ENCODE assay signal across 8 cellular contexts in the genomic region with DNA sequence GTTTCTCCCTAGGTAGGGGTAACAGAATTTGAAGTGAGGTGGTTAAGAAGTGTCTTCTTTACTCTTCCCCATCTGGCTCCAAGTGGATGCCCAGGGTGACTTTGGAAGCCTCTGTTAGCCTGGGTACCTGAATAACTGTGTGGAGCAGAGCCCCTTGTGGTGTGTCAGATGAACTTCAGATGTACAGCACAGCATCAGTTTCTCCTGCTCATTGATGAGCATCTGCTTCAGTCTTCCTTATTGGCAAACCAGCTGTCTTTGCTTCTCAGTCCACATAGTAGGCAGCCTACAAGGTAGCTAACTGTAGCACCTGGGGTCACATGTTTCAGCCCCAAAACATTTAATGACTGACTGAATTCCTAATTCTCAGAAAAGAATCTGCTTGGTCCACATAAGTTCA. TPM values are rescaled to one million over a fixed set of nuclear protein-coding genes. Genes with fewer than 3 reads are reported as not detected.
DNase-seq lines count a peak whose midpoint lies in the region; ATAC-seq and TF ChIP-seq lines count a peak whose summit lies in the region.

No MANE protein-coding gene starts in this region.

- TF ChIP-seq EP300 in ovary (IDR thresholded peaks at IDR 0.05): no peak

- H3K27ac ChIP-seq in left ventricle myocardium inferior (replicated peaks): no peak overlapping the region
- no peak overlapping the region for H3K27ac ChIP-seq in right atrium auricular region
- H3K27ac ChIP-seq in Panc1 (ENCODE audit: low read length): no peak overlapping the region
- no peak overlapping the region for H3K27ac ChIP-seq in ovary

- ATAC-seq in HG02759 (IDR thresholded peaks at IDR 0.05; ENCODE audit: unreplicated experiment) (peak; percentile 75), Panc1 (peak; percentile 77; the same call in 1 of the 2 replicates), GM21360 (IDR thresholded peaks at IDR 0.05; ENCODE audit: unreplicated experiment) (no peak)

- no peaks in the 10 kb centered on the region for H3K4me1 ChIP-seq in left ventricle myocardium inferior
- no peaks in the 10 kb centered on the region for H3K4me1 ChIP-seq in right atrium auricular region
- H3K4me1 ChIP-seq in Panc1 (ENCODE audit: control insufficient read depth, insufficient read depth, low read length): no peaks in the 10 kb centered on the region
- H3K4me1 ChIP-seq in ovary (ENCODE audit: insufficient read depth): no peaks in the 10 kb centered on the region

- CTCF ChIA-PET in Panc1 (lab: Charles Lee): no interaction called here

- no peak for TF ChIP-seq POLR2A in ovary (IDR thresholded peaks at IDR 0.05)

- H3K36me3 ChIP-seq in left ventricle myocardium inferior: no peaks in the 10 kb centered on the region
- H3K36me3 ChIP-seq in right atrium auricular region: no peaks in the 10 kb centered on the region
- H3K36me3 ChIP-seq in Panc1 (ENCODE audit: control insufficient read depth, insufficient read depth, low read length): no peaks in the 10 kb centered on the region
- H3K36me3 ChIP-seq in ovary: no peaks in the 10 kb centered on the region

- intact Hi-C loops in left ventricle myocardium inferior (cut with micrococcal nuclease) (no loop called here), Panc1 (cut with micrococcal nuclease; ENCODE audit: unreplicated experiment) (no loop called here), ovary (cut with DNase I) (no loop called here)

- peaks cover 7% of the 10 kb centered on the region for H3K9me3 ChIP-seq in left ventricle myocardium inferior (replicated peaks)
- H3K9me3 ChIP-seq in right atrium auricular region: no peaks in the 10 kb centered on the region
- no peaks in the 10 kb centered on the region for H3K9me3 ChIP-seq in Panc1 (ENCODE audit: control insufficient read depth, insufficient read depth, low read depth, low read length)
- no peaks in the 10 kb centered on the region for H3K9me3 ChIP-seq in ovary

- in situ Hi-C loops in Panc1 (cut with HindIII; ENCODE audit: low pct_unique_long_range_greater_than_20kb, low sequenced_read_pairs): no loop called here

- no TSS peak for BruUV-seq in Panc1 (replicated peaks; lab: Mats Ljungman, UMichigan)

- TF ChIP-seq CTCF in left ventricle myocardium inferior (IDR thresholded peaks at IDR 0.05; ENCODE audit: borderline replicate concordance) (peak; percentile 53), right atrium auricular region (IDR thresholded peaks at IDR 0.05) (peak in 1 of 2 donors; percentile 25), Panc1 (IDR thresholded peaks at IDR 0.05) (peak; percentile 54), fibroblast of the aortic adventitia (IDR thresholded peaks at IDR 0.05; ENCODE audit: insufficient read depth, low read length) (peak; percentile 41), ovary (IDR thresholded peaks at IDR 0.05) (no peak)

- H3K27me3 ChIP-seq in left ventricle myocardium inferior (ENCODE audit: low read depth) (no peaks in the 10 kb centered on the region), right atrium auricular region (no peaks in the 10 kb centered on the region), Panc1 (ENCODE audit: control insufficient read depth, insufficient read depth, low read length) (no peaks in the 10 kb centered on the region), ovary (no peaks in the 10 kb centered on the region)

- POLR2A ChIA-PET in Panc1 (lab: Charles Lee): no interaction called here

- H3K4me3 ChIP-seq in left ventricle myocardium inferior (no peak overlapping the region), right atrium auricular region (no peak overlapping the region), Panc1 (ENCODE audit: low read depth in 2 of 2, low read length in 2 of 2) (no peak overlapping the region), fibroblast of the aortic adventitia (ENCODE audit: low read depth, low read length) (no peak overlapping the region), ovary (no peak overlapping the region)

- DNase-seq in left ventricle myocardium inferior: no peak
- DNase-seq in right atrium auricular region (ENCODE audit: low spot score): no peak
- DNase-seq in Panc1 (ENCODE audit: low read depth, low spot score): no peak
- DNase-seq in fibroblast of the aortic adventitia (ENCODE audit: low read depth): no peak
- no peak for DNase-seq in NK-92 treated with Interleukin-12 subunit alpha and Interleukin-12 subunit beta, amount 100 ng/mL, for 24 hours (lab: John Stamatoyannopoulos, UW)
- no peak for DNase-seq in ovary

RNA-seq across cellular contexts. Expression of a gene that starts 56.2 kb away (rescaled TPM):
- total RNA-seq in left ventricle myocardium inferior (8.6 TPM), right atrium auricular region (10 to 100 TPM in 1 of 2 donors, 1 to 10 TPM in 1; 6.0 to 13.0 TPM), Panc1 (2021; ENCODE audit: unreplicated experiment) (12.5 TPM), fibroblast of the aortic adventitia (ENCODE audit: low replicate concordance) (11.2 and 80.4 TPM in 2 replicates), ovary (10 to 100 TPM in 1 of 7 donors, 1 to 10 TPM in 6; 1.4 to 13.2 (median 5.2) TPM)
- 6.0 TPM for polyA plus RNA-seq in Panc1 (2012; ENCODE audit: insufficient read length)
- polyA plus RNA-seq in ovary: 10 to 100 TPM in 1 of 2 donors, 1 to 10 TPM in 1; 2.4 to 10.2 TPM

Comparison
In these comparisons a context has a peak if more than half of its experiments do, and no peak if none do; other contexts are left out.
1. CTCF ChIP-seq: peak in left ventricle myocardium inferior (single experiment), Panc1 (single experiment) and fibroblast of the aortic adventitia (single experiment); none in ovary (0 of 3).